In the genomic region with DNA sequence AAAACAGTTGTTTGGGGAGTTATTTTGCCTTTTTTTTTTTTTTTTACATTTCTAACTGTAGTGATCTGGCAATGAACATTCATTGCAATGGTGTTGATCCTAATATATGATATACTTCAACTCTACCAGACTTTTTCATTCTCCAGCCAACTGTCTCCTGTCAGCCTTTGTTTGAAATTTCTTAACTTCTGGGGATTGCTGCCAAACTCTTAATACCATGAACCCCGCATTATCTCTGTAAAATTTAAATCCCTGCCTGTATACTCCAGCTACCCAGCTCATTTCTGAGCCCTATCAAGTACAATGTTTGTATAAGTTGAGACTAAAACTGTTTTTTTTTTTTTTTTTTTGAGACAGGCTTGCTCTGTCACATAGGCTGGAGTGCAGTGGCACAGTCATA, we compare ENCODE assay signal across 1 cellular context.
TF ChIP-seq lines count a peak whose summit lies in the region.

No MANE protein-coding gene starts in this region.

TF ChIP-seq in GM23338, 12 proteins besides CTCF, POLR2A, EP300 and RAD21:
- TF ChIP-seq ZNF114 (CRISPR knock-in tag; IDR thresholded peaks at IDR 0.05) (no peak), JUNB (IDR thresholded peaks at IDR 0.05; ENCODE audit: unreplicated experiment) (no peak), POLR2AphosphoS5 (IDR thresholded peaks at IDR 0.05; ENCODE audit: low read depth) (no peak), STAT1 (IDR thresholded peaks at IDR 0.05; ENCODE audit: unreplicated experiment) (no peak), NANOG (IDR thresholded peaks at IDR 0.05; ENCODE audit: borderline replicate concordance) (no peak), EZH2phosphoT487 (IDR thresholded peaks at IDR 0.05; ENCODE audit: unreplicated experiment) (no peak), CREB1 (CRISPR knock-in tag; IDR thresholded peaks at IDR 0.05; ENCODE audit: low read depth) (no peak), EZH2 (IDR thresholded peaks at IDR 0.05; ENCODE audit: low read depth, unreplicated experiment) (no peak)
- TF ChIP-seq, protein P1, sequence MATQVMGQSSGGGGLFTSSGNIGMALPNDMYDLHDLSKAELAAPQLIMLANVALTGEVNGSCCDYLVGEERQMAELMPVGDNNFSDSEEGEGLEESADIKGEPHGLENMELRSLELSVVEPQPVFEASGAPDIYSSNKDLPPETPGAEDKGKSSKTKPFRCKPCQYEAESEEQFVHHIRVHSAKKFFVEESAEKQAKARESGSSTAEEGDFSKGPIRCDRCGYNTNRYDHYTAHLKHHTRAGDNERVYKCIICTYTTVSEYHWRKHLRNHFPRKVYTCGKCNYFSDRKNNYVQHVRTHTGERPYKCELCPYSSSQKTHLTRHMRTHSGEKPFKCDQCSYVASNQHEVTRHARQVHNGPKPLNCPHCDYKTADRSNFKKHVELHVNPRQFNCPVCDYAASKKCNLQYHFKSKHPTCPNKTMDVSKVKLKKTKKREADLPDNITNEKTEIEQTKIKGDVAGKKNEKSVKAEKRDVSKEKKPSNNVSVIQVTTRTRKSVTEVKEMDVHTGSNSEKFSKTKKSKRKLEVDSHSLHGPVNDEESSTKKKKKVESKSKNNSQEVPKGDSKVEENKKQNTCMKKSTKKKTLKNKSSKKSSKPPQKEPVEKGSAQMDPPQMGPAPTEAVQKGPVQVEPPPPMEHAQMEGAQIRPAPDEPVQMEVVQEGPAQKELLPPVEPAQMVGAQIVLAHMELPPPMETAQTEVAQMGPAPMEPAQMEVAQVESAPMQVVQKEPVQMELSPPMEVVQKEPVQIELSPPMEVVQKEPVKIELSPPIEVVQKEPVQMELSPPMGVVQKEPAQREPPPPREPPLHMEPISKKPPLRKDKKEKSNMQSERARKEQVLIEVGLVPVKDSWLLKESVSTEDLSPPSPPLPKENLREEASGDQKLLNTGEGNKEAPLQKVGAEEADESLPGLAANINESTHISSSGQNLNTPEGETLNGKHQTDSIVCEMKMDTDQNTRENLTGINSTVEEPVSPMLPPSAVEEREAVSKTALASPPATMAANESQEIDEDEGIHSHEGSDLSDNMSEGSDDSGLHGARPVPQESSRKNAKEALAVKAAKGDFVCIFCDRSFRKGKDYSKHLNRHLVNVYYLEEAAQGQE (IDR thresholded peaks at IDR 0.05; ENCODE audit: unreplicated experiment) = no peak
- TF ChIP-seq, protein P2, sequence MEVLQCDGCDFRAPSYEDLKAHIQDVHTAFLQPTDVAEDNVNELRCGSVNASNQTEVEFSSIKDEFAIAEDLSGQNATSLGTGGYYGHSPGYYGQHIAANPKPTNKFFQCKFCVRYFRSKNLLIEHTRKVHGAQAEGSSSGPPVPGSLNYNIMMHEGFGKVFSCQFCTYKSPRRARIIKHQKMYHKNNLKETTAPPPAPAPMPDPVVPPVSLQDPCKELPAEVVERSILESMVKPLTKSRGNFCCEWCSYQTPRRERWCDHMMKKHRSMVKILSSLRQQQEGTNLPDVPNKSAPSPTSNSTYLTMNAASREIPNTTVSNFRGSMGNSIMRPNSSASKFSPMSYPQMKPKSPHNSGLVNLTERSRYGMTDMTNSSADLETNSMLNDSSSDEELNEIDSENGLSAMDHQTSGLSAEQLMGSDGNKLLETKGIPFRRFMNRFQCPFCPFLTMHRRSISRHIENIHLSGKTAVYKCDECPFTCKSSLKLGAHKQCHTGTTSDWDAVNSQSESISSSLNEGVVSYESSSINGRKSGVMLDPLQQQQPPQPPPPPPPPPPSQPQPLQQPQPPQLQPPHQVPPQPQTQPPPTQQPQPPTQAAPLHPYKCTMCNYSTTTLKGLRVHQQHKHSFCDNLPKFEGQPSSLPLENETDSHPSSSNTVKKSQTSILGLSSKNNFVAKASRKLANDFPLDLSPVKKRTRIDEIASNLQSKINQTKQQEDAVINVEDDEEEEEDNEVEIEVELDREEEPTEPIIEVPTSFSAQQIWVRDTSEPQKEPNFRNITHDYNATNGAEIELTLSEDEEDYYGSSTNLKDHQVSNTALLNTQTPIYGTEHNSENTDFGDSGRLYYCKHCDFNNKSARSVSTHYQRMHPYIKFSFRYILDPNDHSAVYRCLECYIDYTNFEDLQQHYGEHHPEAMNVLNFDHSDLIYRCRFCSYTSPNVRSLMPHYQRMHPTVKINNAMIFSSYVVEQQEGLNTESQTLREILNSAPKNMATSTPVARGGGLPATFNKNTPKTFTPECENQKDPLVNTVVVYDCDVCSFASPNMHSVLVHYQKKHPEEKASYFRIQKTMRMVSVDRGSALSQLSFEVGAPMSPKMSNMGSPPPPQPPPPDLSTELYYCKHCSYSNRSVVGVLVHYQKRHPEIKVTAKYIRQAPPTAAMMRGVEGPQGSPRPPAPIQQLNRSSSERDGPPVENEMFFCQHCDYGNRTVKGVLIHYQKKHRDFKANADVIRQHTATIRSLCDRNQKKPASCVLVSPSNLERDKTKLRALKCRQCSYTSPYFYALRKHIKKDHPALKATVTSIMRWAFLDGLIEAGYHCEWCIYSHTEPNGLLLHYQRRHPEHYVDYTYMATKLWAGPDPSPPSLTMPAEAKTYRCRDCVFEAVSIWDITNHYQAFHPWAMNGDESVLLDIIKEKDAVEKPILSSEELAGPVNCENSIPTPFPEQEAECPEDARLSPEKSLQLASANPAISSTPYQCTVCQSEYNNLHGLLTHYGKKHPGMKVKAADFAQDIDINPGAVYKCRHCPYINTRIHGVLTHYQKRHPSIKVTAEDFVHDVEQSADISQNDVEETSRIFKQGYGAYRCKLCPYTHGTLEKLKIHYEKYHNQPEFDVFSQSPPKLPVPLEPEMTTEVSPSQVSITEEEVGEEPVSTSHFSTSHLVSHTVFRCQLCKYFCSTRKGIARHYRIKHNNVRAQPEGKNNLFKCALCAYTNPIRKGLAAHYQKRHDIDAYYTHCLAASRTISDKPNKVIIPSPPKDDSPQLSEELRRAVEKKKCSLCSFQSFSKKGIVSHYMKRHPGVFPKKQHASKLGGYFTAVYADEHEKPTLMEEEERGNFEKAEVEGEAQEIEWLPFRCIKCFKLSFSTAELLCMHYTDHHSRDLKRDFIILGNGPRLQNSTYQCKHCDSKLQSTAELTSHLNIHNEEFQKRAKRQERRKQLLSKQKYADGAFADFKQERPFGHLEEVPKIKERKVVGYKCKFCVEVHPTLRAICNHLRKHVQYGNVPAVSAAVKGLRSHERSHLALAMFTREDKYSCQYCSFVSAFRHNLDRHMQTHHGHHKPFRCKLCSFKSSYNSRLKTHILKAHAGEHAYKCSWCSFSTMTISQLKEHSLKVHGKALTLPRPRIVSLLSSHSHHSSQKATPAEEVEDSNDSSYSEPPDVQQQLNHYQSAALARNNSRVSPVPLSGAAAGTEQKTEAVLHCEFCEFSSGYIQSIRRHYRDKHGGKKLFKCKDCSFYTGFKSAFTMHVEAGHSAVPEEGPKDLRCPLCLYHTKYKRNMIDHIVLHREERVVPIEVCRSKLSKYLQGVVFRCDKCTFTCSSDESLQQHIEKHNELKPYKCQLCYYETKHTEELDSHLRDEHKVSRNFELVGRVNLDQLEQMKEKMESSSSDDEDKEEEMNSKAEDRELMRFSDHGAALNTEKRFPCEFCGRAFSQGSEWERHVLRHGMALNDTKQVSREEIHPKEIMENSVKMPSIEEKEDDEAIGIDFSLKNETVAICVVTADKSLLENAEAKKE (CRISPR knock-in tag; IDR thresholded peaks at IDR 0.05) = no peak
- TF ChIP-seq, protein P3, sequence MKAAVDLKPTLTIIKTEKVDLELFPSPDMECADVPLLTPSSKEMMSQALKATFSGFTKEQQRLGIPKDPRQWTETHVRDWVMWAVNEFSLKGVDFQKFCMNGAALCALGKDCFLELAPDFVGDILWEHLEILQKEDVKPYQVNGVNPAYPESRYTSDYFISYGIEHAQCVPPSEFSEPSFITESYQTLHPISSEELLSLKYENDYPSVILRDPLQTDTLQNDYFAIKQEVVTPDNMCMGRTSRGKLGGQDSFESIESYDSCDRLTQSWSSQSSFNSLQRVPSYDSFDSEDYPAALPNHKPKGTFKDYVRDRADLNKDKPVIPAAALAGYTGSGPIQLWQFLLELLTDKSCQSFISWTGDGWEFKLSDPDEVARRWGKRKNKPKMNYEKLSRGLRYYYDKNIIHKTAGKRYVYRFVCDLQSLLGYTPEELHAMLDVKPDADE (IDR thresholded peaks at IDR 0.05) = no peak
